ENCODE assay signal across 16 cellular contexts in the genomic region with DNA sequence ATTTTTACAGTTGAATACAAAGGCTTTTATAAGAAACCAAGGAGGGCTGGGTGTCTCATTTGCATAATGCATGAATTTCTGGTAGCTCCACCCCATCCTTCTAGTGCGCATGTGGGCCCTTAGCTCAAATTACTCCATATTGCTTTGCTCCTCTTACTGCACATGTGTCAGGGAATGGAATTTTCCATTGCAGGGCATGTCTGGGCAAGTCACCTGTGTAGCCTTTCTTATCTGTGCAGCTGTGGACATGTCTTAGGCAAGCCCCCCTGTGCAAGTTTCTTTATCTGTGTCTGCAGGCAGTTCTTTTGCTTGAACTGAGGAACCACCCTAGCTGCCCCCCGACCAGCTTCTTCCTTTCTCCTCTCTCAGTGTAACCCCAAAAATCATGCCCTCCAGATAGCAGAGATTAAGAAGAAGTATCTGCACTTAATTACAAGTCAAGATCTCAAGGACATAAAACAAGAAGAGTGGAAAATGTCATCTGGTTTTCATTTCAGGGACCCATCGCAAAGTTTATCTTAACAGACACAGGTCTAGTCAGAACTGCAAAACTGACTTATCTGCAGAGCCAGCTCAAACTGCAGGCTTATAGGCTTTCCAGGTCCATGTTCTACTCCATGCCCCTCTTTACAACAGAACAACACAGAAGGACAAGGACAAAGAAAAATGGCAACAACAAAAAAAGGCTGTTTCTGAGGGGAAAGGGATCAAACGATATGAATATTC.
DNase-seq lines count a peak whose midpoint lies in the region; ATAC-seq, FAIRE-seq and TF ChIP-seq lines count a peak whose summit lies in the region.
"Had no signal": no experiment of that assay in that cellular context is flagged by ENCODE, and none has a peak within 500 bp of the region (broad histone marks: within the 10 kb centered on the region; RNA-seq: fewer than 3 reads in every experiment).

No MANE protein-coding gene starts in this region.

- no peak overlapping the region for H3K4me3 ChIP-seq in AG10803 (ENCODE audit: low read length)
- H3K4me3 ChIP-seq: gastrocnemius medialis, GM23338, SJSA1, uterus had no signal

- H3K36me3 Mint-ChIP-seq in HFFc6 (ENCODE audit: low read depth), result no peaks in the 10 kb centered on the region
- H3K36me3 Mint-ChIP-seq in activated T-helper 17 cell treated with anti-CD3 and anti-CD28 coated beads, Interleukin-2, amount 50 U/mL, for 72 hours (ENCODE audit: low read depth), result no peaks in the 10 kb centered on the region
- no peaks in the 10 kb centered on the region for H3K36me3 Mint-ChIP-seq in stimulated activated naive B cell treated with anti-CD40 and anti-IgM and Interleukin-4, amounts not matched to agents 10 μg/mL and 1 μg/mL and 100 μg/mL, for 72 hours

- H3K27ac Mint-ChIP-seq in HFFc6, result peak overlapping the region; percentile 62
- H3K27ac Mint-ChIP-seq in activated T-helper 17 cell treated with anti-CD3 and anti-CD28 coated beads, Interleukin-2, amount 50 U/mL, for 72 hours, result peak overlapping the region; percentile 45
- H3K27ac Mint-ChIP-seq in stimulated activated naive B cell treated with anti-CD40 and anti-IgM and Interleukin-4, amounts not matched to agents 10 μg/mL and 1 μg/mL and 100 μg/mL, for 72 hours, result no peak overlapping the region
- H3K27ac Mint-ChIP-seq: GM23338 had no signal

- H3K4me1 Mint-ChIP-seq in HFFc6 (ENCODE audit: low read depth), result peaks cover 8% of the 10 kb centered on the region
- peaks cover 3% of the 10 kb centered on the region for H3K4me1 Mint-ChIP-seq in activated T-helper 17 cell treated with anti-CD3 and anti-CD28 coated beads, Interleukin-2, amount 50 U/mL, for 72 hours
- H3K4me1 Mint-ChIP-seq in stimulated activated naive B cell treated with anti-CD40 and anti-IgM and Interleukin-4, amounts not matched to agents 10 μg/mL and 1 μg/mL and 100 μg/mL, for 72 hours, result no peaks in the 10 kb centered on the region
- H3K4me1 Mint-ChIP-seq: GM23338 had no signal

- H3K9me3 Mint-ChIP-seq in HFFc6, result peaks cover 10% of the 10 kb centered on the region
- peaks cover 9% of the 10 kb centered on the region for H3K9me3 Mint-ChIP-seq in activated T-helper 17 cell treated with anti-CD3 and anti-CD28 coated beads, Interleukin-2, amount 50 U/mL, for 72 hours
- H3K9me3 Mint-ChIP-seq in stimulated activated naive B cell treated with anti-CD40 and anti-IgM and Interleukin-4, amounts not matched to agents 10 μg/mL and 1 μg/mL and 100 μg/mL, for 72 hours, result peaks cover 12 to 14% of the 10 kb centered on the region in 2 donors

- ATAC-seq in activated T-helper 17 cell treated with anti-CD3 and anti-CD28 coated beads, Interleukin-2, amount 50 U/mL, for 72 hours (replicated peaks), result no peak
- no peak for ATAC-seq in stimulated activated naive B cell treated with anti-CD40 and anti-IgM and Interleukin-4, amounts not matched to agents 10 μg/mL and 1 μg/mL and 100 μg/mL, for 72 hours (replicated peaks)
- ATAC-seq: gastrocnemius medialis, GM23338 had no signal

- no peak for TF ChIP-seq CTCF in AG10803 (conservative IDR thresholded peaks at IDR 0.05; ENCODE audit: low read length)
- no peak for TF ChIP-seq CTCF in HFFc6 (IDR thresholded peaks at IDR 0.05)

- H3K4me3 Mint-ChIP-seq in HFFc6, result no peak overlapping the region
- H3K4me3 Mint-ChIP-seq in activated T-helper 17 cell treated with anti-CD3 and anti-CD28 coated beads, Interleukin-2, amount 50 U/mL, for 72 hours, result no peak overlapping the region
- no peak overlapping the region for H3K4me3 Mint-ChIP-seq in stimulated activated naive B cell treated with anti-CD40 and anti-IgM and Interleukin-4, amounts not matched to agents 10 μg/mL and 1 μg/mL and 100 μg/mL, for 72 hours
- H3K4me3 Mint-ChIP-seq: GM23338 had no signal

- FAIRE-seq in frontal cortex (lab: Jason Lieb, UNC), result no peak

- DNase-seq in AG10803 (ENCODE audit: low read depth) (peak; percentile 23), HFFc6 (peak; percentile 43), islet precursor cell (peak; percentile 74), GOT3 (lab: John Stamatoyannopoulos, UW) (no peak), NK-92 (lab: John Stamatoyannopoulos, UW; ENCODE audit: unreplicated experiment) (no peak), frontal cortex (ENCODE audit: low spot score in 2 of 2) (no peak)
- no peak for DNase-seq in stimulated activated naive B cell treated with anti-CD40 and anti-IgM and Interleukin-4, amounts not matched to agents 10 μg/mL and 1 μg/mL and 100 μg/mL, for 72 hours
- DNase-seq: activated CD8-positive, alpha-beta memory T cell treated with anti-CD3 and anti-CD28 coated beads, Interleukin-2, amount 50 U/mL, for 48 hours; amygdala; BE2C; gastrocnemius medialis; stimulated activated CD4-positive, alpha-beta T cell treated with anti-CD3 and anti-CD28 coated beads, Interleukin-2, amount 100 ng/mL, for 48 hours; uterus had no signal

- H3K27me3 Mint-ChIP-seq in HFFc6 (ENCODE audit: insufficient read depth), result no peaks in the 10 kb centered on the region
- H3K27me3 Mint-ChIP-seq in activated T-helper 17 cell treated with anti-CD3 and anti-CD28 coated beads, Interleukin-2, amount 50 U/mL, for 72 hours, result peaks cover 31% of the 10 kb centered on the region
- H3K27me3 Mint-ChIP-seq in stimulated activated naive B cell treated with anti-CD40 and anti-IgM and Interleukin-4, amounts not matched to agents 10 μg/mL and 1 μg/mL and 100 μg/mL, for 72 hours, result peaks cover 0 to 11% of the 10 kb centered on the region in 2 donors

Comparison
In these comparisons a context has a peak if more than half of its experiments do, and no peak if none do; other contexts are left out.
1. DNase-seq: peak in AG10803 (single experiment), HFFc6 (single experiment) and islet precursor cell (single experiment); none in stimulated activated naive B cell treated with anti-CD40 and anti-IgM and Interleukin-4, amounts not matched to agents 10 μg/mL and 1 μg/mL and 100 μg/mL, for 72 hours (single experiment), GOT3 (single experiment), NK-92 (single experiment) and frontal cortex (0 of 2).